8 cellular contexts compared by ENCODE assay signal in genomic region chr14:28765907-28766504, GRCh38. TPM values are rescaled to one million over a fixed set of nuclear protein-coding genes. Genes with fewer than 3 reads are reported as not detected.
DNase-seq lines count a peak whose midpoint lies in the region; ATAC-seq and TF ChIP-seq lines count a peak whose summit lies in the region.

No MANE protein-coding gene starts in this region.

- TF ChIP-seq CTCF in psoas muscle (IDR thresholded peaks at IDR 0.05) = no peak

- H3K4me1 Mint-ChIP-seq in effector memory CD8-positive, alpha-beta T cell (ENCODE audit: low read depth in 2 of 2) = peaks cover 0 to 6% of the 10 kb centered on the region in 2 donors

- H3K4me1 ChIP-seq in psoas muscle = no peaks in the 10 kb centered on the region

- DNase-seq in NCI-H1417 treated with DMSO at 0.1 percent for 48 hours (lab: John Stamatoyannopoulos, UW) = peak; percentile 64
- DNase-seq in effector memory CD8-positive, alpha-beta T cell = no peak
- no peak for DNase-seq in psoas muscle
- no peak for DNase-seq in NCI-H526 treated with DMSO at 0.1 percent for 48 hours (lab: John Stamatoyannopoulos, UW)
- DNase-seq in SIG-M5 (lab: John Stamatoyannopoulos, UW) = no peak
- DNase-seq in NCI-H146 treated with DMSO at 0.1 percent for 48 hours (lab: John Stamatoyannopoulos, UW; ENCODE audit: unreplicated experiment) = no peak

- no peaks in the 10 kb centered on the region for H3K36me3 ChIP-seq in psoas muscle (ENCODE audit: insufficient read depth in 1 of 2, low read depth in 1 of 2)

- peaks cover 7 to 8% of the 10 kb centered on the region in 2 donors for H3K9me3 Mint-ChIP-seq in effector memory CD8-positive, alpha-beta T cell

- no peaks in the 10 kb centered on the region for H3K9me3 ChIP-seq in psoas muscle

- no peaks in the 10 kb centered on the region for H3K36me3 Mint-ChIP-seq in effector memory CD8-positive, alpha-beta T cell (ENCODE audit: insufficient read depth)

- H3K27me3 Mint-ChIP-seq in effector memory CD8-positive, alpha-beta T cell = peaks cover 21 to 60% of the 10 kb centered on the region in 2 donors

- H3K27ac Mint-ChIP-seq in effector memory CD8-positive, alpha-beta T cell = no peak overlapping the region

- H3K4me3 Mint-ChIP-seq in effector memory CD8-positive, alpha-beta T cell = peak overlapping the region; percentile 15 to 29

- peak overlapping the region; percentile 56 for H3K4me3 ChIP-seq in psoas muscle

- intact Hi-C loops in psoas muscle (cut with DNase I) = no loop called here

- ATAC-seq in GM18909 (IDR thresholded peaks at IDR 0.05; ENCODE audit: poor library complexity, unreplicated experiment) = peak; percentile 32
- no peak for ATAC-seq in effector memory CD8-positive, alpha-beta T cell (replicated peaks)
- peak in 1 of 4 donors; percentile 13 for ATAC-seq in psoas muscle
- no peak for ATAC-seq in GM18498 (IDR thresholded peaks at IDR 0.05; ENCODE audit: unreplicated experiment)

- no peak overlapping the region for H3K27ac ChIP-seq in psoas muscle

- WGBS in psoas muscle, 3 donors = 2 to 4% (median 2%) methylated on average over 31 to 34 of the region's 34 CpGs

- peaks cover 0 to 94% (median 42%) of the 10 kb centered on the region in 3 donors for H3K27me3 ChIP-seq in psoas muscle (ENCODE audit: insufficient read depth in 3 of 3, low read length in 2 of 3)

RNA-seq across cellular contexts. Expression of gene FOXG1, which starts 0.6 kb away (rescaled TPM):
- total RNA-seq in psoas muscle = 1 to 10 TPM in 2 of 4 donors, not detected in 2; 5.4 to 5.5 TPM
- under 1 TPM in 1 of 3 donors, not detected in 2; under 0.01 TPM for polyA plus RNA-seq in psoas muscle
